1 cellular context compared by ENCODE assay signal in the genomic region with DNA sequence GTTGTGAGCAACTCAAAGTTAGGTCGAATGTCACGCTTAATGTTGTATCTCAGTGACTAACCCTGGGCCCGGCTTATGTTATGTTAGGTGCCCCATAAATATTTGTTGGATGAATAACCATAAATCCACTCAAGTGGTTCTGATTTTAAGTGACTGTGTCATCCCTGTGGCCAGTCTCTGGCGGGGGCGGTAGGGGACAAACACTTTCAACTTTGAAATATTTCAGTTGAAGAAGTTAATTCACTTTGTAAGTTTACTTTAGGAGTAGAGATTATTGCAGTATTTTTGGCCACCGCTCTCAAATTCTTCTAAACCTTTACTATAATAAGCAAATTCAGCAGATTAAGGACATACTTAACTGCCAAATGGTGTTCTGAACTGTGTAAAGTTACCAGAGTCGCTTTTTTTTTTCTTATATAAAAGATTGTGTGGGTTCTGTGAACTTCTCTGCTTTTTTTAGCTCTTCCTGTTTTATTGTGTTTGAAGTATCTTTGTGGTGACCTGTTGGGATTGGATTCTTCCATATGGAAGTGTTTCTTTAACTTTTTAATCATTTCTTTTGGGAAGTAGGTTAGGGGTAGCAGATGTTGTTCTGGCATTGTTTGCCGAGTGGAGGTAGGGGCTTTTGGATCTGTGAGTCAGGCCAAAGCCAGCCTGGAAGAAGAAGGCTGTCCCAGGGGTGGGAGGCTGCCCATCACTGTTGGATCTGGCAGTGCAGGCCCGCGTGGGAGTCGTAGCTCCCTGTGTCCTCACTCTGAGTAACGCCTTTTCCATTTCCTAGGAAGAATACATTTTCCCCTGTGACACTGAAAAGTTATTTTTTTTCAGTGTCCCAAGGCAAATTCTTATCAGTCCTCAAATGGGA.
TF ChIP-seq lines count a peak whose summit lies in the region.

No MANE protein-coding gene starts in this region.

TF ChIP-seq in HCT116, 20 proteins besides CTCF, POLR2A, EP300 and RAD21 (continued from another document):
- TF ChIP-seq, protein P1, sequence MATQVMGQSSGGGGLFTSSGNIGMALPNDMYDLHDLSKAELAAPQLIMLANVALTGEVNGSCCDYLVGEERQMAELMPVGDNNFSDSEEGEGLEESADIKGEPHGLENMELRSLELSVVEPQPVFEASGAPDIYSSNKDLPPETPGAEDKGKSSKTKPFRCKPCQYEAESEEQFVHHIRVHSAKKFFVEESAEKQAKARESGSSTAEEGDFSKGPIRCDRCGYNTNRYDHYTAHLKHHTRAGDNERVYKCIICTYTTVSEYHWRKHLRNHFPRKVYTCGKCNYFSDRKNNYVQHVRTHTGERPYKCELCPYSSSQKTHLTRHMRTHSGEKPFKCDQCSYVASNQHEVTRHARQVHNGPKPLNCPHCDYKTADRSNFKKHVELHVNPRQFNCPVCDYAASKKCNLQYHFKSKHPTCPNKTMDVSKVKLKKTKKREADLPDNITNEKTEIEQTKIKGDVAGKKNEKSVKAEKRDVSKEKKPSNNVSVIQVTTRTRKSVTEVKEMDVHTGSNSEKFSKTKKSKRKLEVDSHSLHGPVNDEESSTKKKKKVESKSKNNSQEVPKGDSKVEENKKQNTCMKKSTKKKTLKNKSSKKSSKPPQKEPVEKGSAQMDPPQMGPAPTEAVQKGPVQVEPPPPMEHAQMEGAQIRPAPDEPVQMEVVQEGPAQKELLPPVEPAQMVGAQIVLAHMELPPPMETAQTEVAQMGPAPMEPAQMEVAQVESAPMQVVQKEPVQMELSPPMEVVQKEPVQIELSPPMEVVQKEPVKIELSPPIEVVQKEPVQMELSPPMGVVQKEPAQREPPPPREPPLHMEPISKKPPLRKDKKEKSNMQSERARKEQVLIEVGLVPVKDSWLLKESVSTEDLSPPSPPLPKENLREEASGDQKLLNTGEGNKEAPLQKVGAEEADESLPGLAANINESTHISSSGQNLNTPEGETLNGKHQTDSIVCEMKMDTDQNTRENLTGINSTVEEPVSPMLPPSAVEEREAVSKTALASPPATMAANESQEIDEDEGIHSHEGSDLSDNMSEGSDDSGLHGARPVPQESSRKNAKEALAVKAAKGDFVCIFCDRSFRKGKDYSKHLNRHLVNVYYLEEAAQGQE (IDR thresholded peaks at IDR 0.05; ENCODE audit: low read depth): no peak
- TF ChIP-seq YY1 (IDR thresholded peaks at IDR 0.05; ENCODE audit: extremely low read depth, insufficient replicate concordance, low read depth, low read length): no peak
